In genomic region chr17:74842599-74843351, GRCh38 we compare ENCODE assay signal across 8 cellular contexts. TPM values are rescaled to one million over a fixed set of nuclear protein-coding genes. Genes with fewer than 3 reads are reported as not detected.
A peak's percentile ranks its signal among the peaks of the same experiment; 100 is the strongest.
DNase-seq lines count a peak whose midpoint lies in the region; ATAC-seq and TF ChIP-seq lines count a peak whose summit lies in the region.

No MANE protein-coding gene starts in this region.

- H3K27ac ChIP-seq in VCaP (peak overlapping the region; percentile 59; the same call in 1 of the 2 replicates), gastroesophageal sphincter (peak overlapping the region in 2 of 4 donors; percentile 57 to 69), neural progenitor cell (no peak overlapping the region)

- TF ChIP-seq POLR2A in gastroesophageal sphincter (IDR thresholded peaks at IDR 0.05) = no peak

- H4K20me1 ChIP-seq in neural progenitor cell (ENCODE audit: low read depth) = peaks cover 35% of the 10 kb centered on the region

- TF ChIP-seq CTCF in VCaP (conservative IDR thresholded peaks at IDR 0.05) (peak; percentile 79), gastroesophageal sphincter (IDR thresholded peaks at IDR 0.05) (peak in 3 of 4 experiments; percentile 56 to 78 (median 69)), neural progenitor cell (IDR thresholded peaks at IDR 0.05) (peak; percentile 58)

- no peak overlapping the region for H3K9ac ChIP-seq in neural progenitor cell

- no peaks in the 10 kb centered on the region for H3K9me3 ChIP-seq in MG63
- H3K9me3 ChIP-seq in gastroesophageal sphincter = no peaks in the 10 kb centered on the region
- H3K9me3 ChIP-seq in neural progenitor cell (ENCODE audit: low read depth) = no peaks in the 10 kb centered on the region

- TF ChIP-seq EP300 in gastroesophageal sphincter (IDR thresholded peaks at IDR 0.05) = no peak

- H3K36me3 ChIP-seq in MG63 (no peaks in the 10 kb centered on the region), gastroesophageal sphincter (peaks cover 0 to 12% of the 10 kb centered on the region in 2 donors), neural progenitor cell (no peaks in the 10 kb centered on the region)

- H3K4me1 ChIP-seq in gastroesophageal sphincter (peaks cover 0 to 38% (median 19%) of the 10 kb centered on the region in 3 donors), neural progenitor cell (peaks cover 9% of the 10 kb centered on the region)

- H3K4me1 Mint-ChIP-seq in neural progenitor cell = peaks cover 13% of the 10 kb centered on the region

- no peak overlapping the region for H3K27ac Mint-ChIP-seq in neural progenitor cell

- peak overlapping the region; percentile 69 for H2AFZ ChIP-seq in neural progenitor cell (replicated peaks)

- no peaks in the 10 kb centered on the region for H3K9me3 Mint-ChIP-seq in neural progenitor cell

- no CpG with 5 or more reads among the region's 88 CpGs for WGBS in gastroesophageal sphincter (ENCODE audit: low coverage in 1 of 2), 2 donors

- H3K79me2 ChIP-seq in neural progenitor cell (ENCODE audit: low read depth) = no peaks in the 10 kb centered on the region

- H3K4me2 ChIP-seq in neural progenitor cell = peak overlapping the region; percentile 76

- no peak overlapping the region for H3K4me3 Mint-ChIP-seq in neural progenitor cell

- no peaks in the 10 kb centered on the region for H3K36me3 Mint-ChIP-seq in neural progenitor cell

- DNase-seq in DMS153 (lab: John Stamatoyannopoulos, UW) (peak; percentile 29), MG63 (peak; percentile 73), neural progenitor cell (ENCODE audit: low spot score) (peak; percentile 89), T-helper 9 cell (no peak)

- H3F3A ChIP-seq in neural progenitor cell (ENCODE audit: low read depth) = peaks cover 13% of the 10 kb centered on the region

- no peaks in the 10 kb centered on the region for H3K27me3 ChIP-seq in MG63
- peaks cover 43% of the 10 kb centered on the region for H3K27me3 ChIP-seq in gastroesophageal sphincter
- peaks cover 69% of the 10 kb centered on the region for H3K27me3 ChIP-seq in neural progenitor cell

- peak overlapping the region; percentile 33; the same call in 1 of the 2 replicates for H3K4me3 ChIP-seq in MG63
- peak overlapping the region in 1 of 2 donors; percentile 53 for H3K4me3 ChIP-seq in gastroesophageal sphincter
- H3K4me3 ChIP-seq in neural progenitor cell = peak overlapping the region; percentile 50

- peak; percentile 83 for ATAC-seq in gastroesophageal sphincter
- no peak for ATAC-seq in GM21619 (IDR thresholded peaks at IDR 0.05; ENCODE audit: unreplicated experiment)
- ATAC-seq in GM21576 (IDR thresholded peaks at IDR 0.05; ENCODE audit: unreplicated experiment) = no peak

- H3K27me3 Mint-ChIP-seq in neural progenitor cell (ENCODE audit: insufficient read depth, low read depth) = peaks cover 36% of the 10 kb centered on the region

RNA-seq across cellular contexts. Expression of gene GRIN2C, which starts 16.9 kb away (rescaled TPM):
- total RNA-seq in MG63 (2014; rRNA removed; shearing (Covaris generic); ENCODE audit: low replicate concordance) = not detected in 2 replicates
- total RNA-seq in gastroesophageal sphincter = 1 to 10 TPM in 1 of 4 donors, under 1 TPM in 2, not detected in 1; 0.16 to 3.5 (median 0.42) TPM
- 0.03 TPM in 1 of 2 replicates, not detected in the other for total RNA-seq in neural progenitor cell (ENCODE audit: low replicate concordance)

RNA-seq across cellular contexts. Expression of gene FDXR, which starts 30.0 kb away (rescaled TPM):
- 8.4 and 15.6 TPM in 2 replicates for total RNA-seq in MG63 (2014; rRNA removed; shearing (Covaris generic); ENCODE audit: low replicate concordance)
- 1 to 10 TPM; 3.6 to 7.8 (median 4.6) TPM for total RNA-seq in gastroesophageal sphincter
- 7.4 and 25.3 TPM in 2 replicates for total RNA-seq in neural progenitor cell (ENCODE audit: low replicate concordance)

RNA-seq across cellular contexts. Expression of gene FADS6, which starts 50.7 kb away (rescaled TPM):
- total RNA-seq in MG63 (2014; rRNA removed; shearing (Covaris generic); ENCODE audit: low replicate concordance) = not detected in 2 replicates
- total RNA-seq in gastroesophageal sphincter (under 1 TPM in 1 of 4 donors, not detected in 3; 0.37 TPM), neural progenitor cell (ENCODE audit: low replicate concordance) (0.36 TPM in 1 of 2 replicates, not detected in the other)
